In the genomic region with DNA sequence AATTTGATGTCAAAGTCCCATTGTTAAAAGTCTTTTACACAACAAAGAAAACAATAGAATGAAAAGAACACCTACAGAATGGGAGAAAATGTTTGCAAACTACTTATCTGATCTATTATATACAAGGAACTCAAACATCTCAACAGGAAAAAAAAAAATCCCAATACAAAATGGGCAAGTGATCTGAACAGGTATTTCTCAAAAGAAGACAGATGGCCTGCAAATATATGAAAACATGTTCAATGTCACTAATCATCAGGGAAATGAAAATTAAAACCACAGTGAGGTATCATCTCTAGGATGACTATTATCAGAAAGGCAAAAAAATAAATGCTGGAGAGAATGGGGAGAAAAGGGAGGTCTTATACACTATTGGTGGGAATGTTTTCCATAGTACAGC, we compare ENCODE assay signal across 31 cellular contexts.
"Had no signal": no experiment of that assay in that cellular context is flagged by ENCODE, and none has a peak within 500 bp of the region (broad histone marks: within the 10 kb centered on the region; RNA-seq: fewer than 3 reads in every experiment).

No MANE protein-coding gene starts in this region.

- H3K27ac Mint-ChIP-seq: naive thymus-derived CD8-positive, alpha-beta T cell; nephron progenitor cell; progenitor cell of endocrine pancreas; stimulated activated naive B cell treated with anti-CD40 and anti-IgM and Interleukin-4, amounts not matched to agents 10 μg/mL and 1 μg/mL and 100 μg/mL, for 72 hours had no signal

- H3K9me3 ChIP-seq: neutrophil, ovary, psoas muscle, right lobe of liver, sigmoid colon, thoracic aorta, thyroid gland, upper lobe of left lung, vagina had no signal

- H3K27ac ChIP-seq: neutrophil, ovary, parathyroid adenoma, psoas muscle, right lobe of liver, sigmoid colon, stomach, thoracic aorta, thyroid gland, tibial nerve, upper lobe of left lung, vagina had no signal

- FAIRE-seq: small intestine, urothelium cell line had no signal

- DNase-seq: naive thymus-derived CD8-positive, alpha-beta T cell; nephron progenitor cell; occipital lobe; ovary; posterior cingulate gyrus; psoas muscle; right cardiac atrium; right lobe of liver; sigmoid colon; small intestine; stimulated activated CD4-positive, alpha-beta T cell treated with anti-CD3 and anti-CD28 coated beads, Interleukin-15, amount 100 ng/mL, for 24 hours; stimulated activated CD4-positive, alpha-beta T cell treated with anti-CD3 and anti-CD28 coated beads, Interleukin-2, amount 100 ng/mL, for 24 hours; stimulated activated CD4-positive, alpha-beta T cell treated with anti-CD3 and anti-CD28 coated beads, Interleukin-2, amount 100 ng/mL, for 48 hours; stimulated activated CD4-positive, alpha-beta T cell treated with anti-CD3 and anti-CD28 coated beads, Interleukin-4, amount 100 ng/mL, for 24 hours; stimulated activated naive B cell treated with anti-CD40 and anti-IgM and Interleukin-4, amounts not matched to agents 10 μg/mL and 1 μg/mL and 100 μg/mL, for 72 hours; stimulated activated naive CD4-positive, alpha-beta T cell treated with Interleukin-2 at 50 U/mL for 16 hours; stomach; thyroid gland; trophoblast cell; upper lobe of left lung had no signal

- H3K4me1 ChIP-seq: parathyroid adenoma, right lobe of liver, thyroid gland, vagina had no signal

- H3K4me3 Mint-ChIP-seq: naive thymus-derived CD8-positive, alpha-beta T cell; natural killer cell treated with Interleukin-12 subunit alpha and Interleukin-12 subunit beta and Interleukin-15 and Interleukin-18, amount 100 ng/mL, for 72 hours; nephron progenitor cell; neural crest cell; stimulated activated effector memory CD8-positive, alpha-beta T cell treated with anti-CD3 and anti-CD28 coated beads, Interleukin-12 subunit alpha, Interleukin-12 subunit beta, amount 100 ng/mL, for 72 hours; stimulated activated naive B cell treated with anti-CD40 and anti-IgM and Interleukin-4, amounts not matched to agents 10 μg/mL and 1 μg/mL and 100 μg/mL, for 72 hours; stimulated activated naive CD8-positive, alpha-beta T cell treated with anti-CD3 and anti-CD28 coated beads, Interleukin-15, Interleukin-2, amounts not matched to agents 100 ng/mL and 50 ng/mL, for 24 hours had no signal

- H3K4me3 ChIP-seq: ovary, psoas muscle, right lobe of liver, sigmoid colon, stomach, thoracic aorta, thyroid gland, tibial nerve, upper lobe of left lung, vagina had no signal

- H3K27me3 Mint-ChIP-seq: naive thymus-derived CD8-positive, alpha-beta T cell; natural killer cell treated with Interleukin-12 subunit alpha and Interleukin-12 subunit beta and Interleukin-15 and Interleukin-18, amount 100 ng/mL, for 72 hours; progenitor cell of endocrine pancreas; stimulated activated naive B cell treated with anti-CD40 and anti-IgM and Interleukin-4, amounts not matched to agents 10 μg/mL and 1 μg/mL and 100 μg/mL, for 72 hours; stimulated activated naive CD8-positive, alpha-beta T cell treated with anti-CD3 and anti-CD28 coated beads, Interleukin-15, Interleukin-2, amounts not matched to agents 100 ng/mL and 50 ng/mL, for 24 hours had no signal

- ATAC-seq: naive thymus-derived CD8-positive, alpha-beta T cell; natural killer cell treated with Interleukin-12 subunit alpha and Interleukin-12 subunit beta and Interleukin-15 and Interleukin-18, amount 100 ng/mL, for 72 hours; psoas muscle; right cardiac atrium; right lobe of liver; stimulated activated effector memory CD8-positive, alpha-beta T cell treated with anti-CD3 and anti-CD28 coated beads, Interleukin-12 subunit alpha, Interleukin-12 subunit beta, amount 100 ng/mL, for 72 hours; stimulated activated naive B cell treated with anti-CD40 and anti-IgM and Interleukin-4, amounts not matched to agents 10 μg/mL and 1 μg/mL and 100 μg/mL, for 72 hours had no signal
